Comparison of ENCODE assay signal across 36 cellular contexts in the genomic region with DNA sequence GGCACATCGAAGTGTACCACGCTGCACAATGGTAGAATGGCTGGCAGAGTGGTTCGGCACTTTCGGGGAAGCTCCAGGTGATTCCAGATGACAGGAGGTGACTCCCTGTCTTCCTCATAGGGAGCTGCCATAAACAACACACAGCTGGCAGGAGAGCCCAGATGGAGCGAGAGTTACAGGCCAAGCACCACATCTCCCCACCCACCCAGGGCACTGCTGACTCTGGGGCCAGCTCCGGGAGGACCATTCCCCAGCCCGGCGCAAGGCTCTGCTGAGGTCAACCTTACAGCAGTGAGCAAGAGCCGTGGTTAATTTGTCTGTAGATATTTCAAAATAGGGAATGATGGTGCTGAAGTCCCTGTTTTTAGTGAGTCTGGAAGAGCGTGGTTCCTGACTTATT.
"Had no signal": no experiment of that assay in that cellular context is flagged by ENCODE, and none has a peak within 500 bp of the region (broad histone marks: within the 10 kb centered on the region; RNA-seq: fewer than 3 reads in every experiment).

No MANE protein-coding gene starts in this region.

- DNase-seq: activated B cell treated with CpG ODN at 0.5 μM for 24 hours; activated CD4-positive, alpha-beta memory T cell treated with anti-CD3 and anti-CD28 coated beads for 36 hours; activated CD4-positive, alpha-beta T cell treated with anti-CD3 and anti-CD28 coated beads for 4 hours; activated CD4-positive, alpha-beta T cell treated with anti-CD3 and anti-CD28 coated beads, Interleukin-2, amount 10 ng/mL, durations not matched to agents 24 days and 14 days; activated CD4-positive, alpha-beta T cell treated with anti-CD3 and anti-CD28 coated beads, Interleukin-2, amount 50 U/mL, for 1 hour; activated CD4-positive, alpha-beta T cell treated with anti-CD3 and anti-CD28 coated beads, Interleukin-2, amount 50 U/mL, for 4 hours; activated CD4-positive, CD25-positive, alpha-beta regulatory T cell treated with anti-CD3 and anti-CD28 coated beads, Interleukin-2, amount 50 U/mL, for 72 hours; activated CD8-positive, alpha-beta memory T cell treated with anti-CD3 and anti-CD28 coated beads for 24 hours; activated CD8-positive, alpha-beta memory T cell treated with anti-CD3 and anti-CD28 coated beads, Interleukin-2, amount 10 ng/mL, durations not matched to agents 7 days and 5 days; activated CD8-positive, alpha-beta memory T cell treated with anti-CD3 and anti-CD28 coated beads, Interleukin-2, amount 50 U/mL, for 48 hours; activated CD8-positive, alpha-beta T cell treated with anti-CD3 and anti-CD28 coated beads, Interleukin-2, amount 10 ng/mL, durations not matched to agents 7 days and 5 days; activated effector memory CD4-positive, alpha-beta T cell treated with Interleukin-2 at 50 U/mL for 16 hours; activated gamma-delta T cell treated with Interleukin-2 at 50 U/mL for 16 hours; activated naive CD4-positive, alpha-beta T cell; activated naive CD4-positive, alpha-beta T cell treated with anti-CD3 and anti-CD28 coated beads for 36 hours; activated naive CD4-positive, alpha-beta T cell treated with anti-CD3 and anti-CD28 coated beads, Interleukin-2, amount 50 U/mL, for 16 hours; activated naive CD8-positive, alpha-beta T cell treated with anti-CD3 and anti-CD28 coated beads for 36 hours; activated T-cell treated with anti-CD3 and anti-CD28 coated beads, Interleukin-2, amount 50 U/mL, for 24 hours; activated T-cell treated with anti-CD3 and anti-CD28 coated beads, Interleukin-2, amount 50 U/mL, for 48 hours; adrenal gland; amniotic stem cell; aorta; SW 1271; T-helper 1 cell; T-helper 2 cell; T-helper 9 cell had no signal

- H3K4me1 Mint-ChIP-seq: activated B cell treated with CpG ODN at 0.5 μM for 24 hours; activated CD4-positive, alpha-beta T cell treated with anti-CD3 and anti-CD28 coated beads, Interleukin-2, amount 10 ng/mL, durations not matched to agents 24 days and 14 days; activated CD8-positive, alpha-beta memory T cell treated with anti-CD3 and anti-CD28 coated beads, Interleukin-2, amount 10 ng/mL, durations not matched to agents 7 days and 5 days; activated naive CD8-positive, alpha-beta T cell treated with anti-CD3 and anti-CD28 coated beads for 36 hours; brain; central memory CD8-positive, alpha-beta T cell had no signal

- H3K27me3 Mint-ChIP-seq: activated CD4-positive, alpha-beta T cell treated with anti-CD3 and anti-CD28 coated beads, Interleukin-2, amount 10 ng/mL, durations not matched to agents 24 days and 14 days had no signal

- H3K4me3 Mint-ChIP-seq: activated B cell treated with CpG ODN at 0.5 μM for 24 hours; activated CD4-positive, alpha-beta memory T cell treated with anti-CD3 and anti-CD28 coated beads for 36 hours; activated CD4-positive, alpha-beta T cell treated with anti-CD3 and anti-CD28 coated beads, Interleukin-2, amount 10 ng/mL, durations not matched to agents 24 days and 14 days; activated CD8-positive, alpha-beta memory T cell treated with anti-CD3 and anti-CD28 coated beads, Interleukin-2, amount 10 ng/mL, durations not matched to agents 7 days and 5 days; activated CD8-positive, alpha-beta T cell treated with anti-CD3 and anti-CD28 coated beads, Interleukin-2, amount 10 ng/mL, durations not matched to agents 7 days and 5 days; activated naive CD4-positive, alpha-beta T cell treated with anti-CD3 and anti-CD28 coated beads for 36 hours; activated naive CD8-positive, alpha-beta T cell treated with anti-CD3 and anti-CD28 coated beads for 36 hours; activated T-cell treated with anti-CD3 and anti-CD28 coated beads, Interleukin-2, amount 50 U/mL, for 24 hours; brain; central memory CD8-positive, alpha-beta T cell; T-helper 1 cell treated with Interleukin-12 subunit alpha and Interleukin-12 subunit beta and Interleukin-4 antibody, amounts not matched to agents 30 μg/mL and 1 μg/mL, for 36 hours; T-helper 2 cell treated with Interferon-gamma antibody and Interleukin-4, amounts not matched to agents 5 μg/mL and 100 μg/mL, for 36 hours had no signal

- H3K27ac Mint-ChIP-seq: activated B cell treated with CpG ODN at 0.5 μM for 24 hours; activated CD4-positive, alpha-beta memory T cell treated with anti-CD3 and anti-CD28 coated beads for 36 hours; activated CD4-positive, alpha-beta T cell treated with anti-CD3 and anti-CD28 coated beads, Interleukin-2, amount 10 ng/mL, durations not matched to agents 24 days and 14 days; activated CD8-positive, alpha-beta memory T cell treated with anti-CD3 and anti-CD28 coated beads, Interleukin-2, amount 10 ng/mL, durations not matched to agents 7 days and 5 days; activated CD8-positive, alpha-beta T cell treated with anti-CD3 and anti-CD28 coated beads, Interleukin-2, amount 10 ng/mL, durations not matched to agents 7 days and 5 days; activated naive CD4-positive, alpha-beta T cell treated with anti-CD3 and anti-CD28 coated beads for 36 hours; activated naive CD4-positive, alpha-beta T cell treated with anti-CD3 and anti-CD28 coated beads, Interleukin-2, amount 50 U/mL, for 72 hours; activated naive CD8-positive, alpha-beta T cell treated with anti-CD3 and anti-CD28 coated beads for 36 hours; activated T-cell treated with anti-CD3 and anti-CD28 coated beads, Interleukin-2, amount 50 U/mL, for 24 hours; activated T-helper 2 cell treated with anti-CD3 and anti-CD28 coated beads, Interferon-gamma antibody, Interleukin-2, Interleukin-4, amounts not matched to agents 10 μg/mL and 5 μg/mL and 100 μg/mL, durations not matched to agents 14 hours and 24 hours and 36 hours; brain; T-helper 1 cell treated with Interleukin-12 subunit alpha and Interleukin-12 subunit beta and Interleukin-4 antibody, amounts not matched to agents 30 μg/mL and 1 μg/mL, for 36 hours; T-helper 2 cell treated with Interferon-gamma antibody and Interleukin-4, amounts not matched to agents 5 μg/mL and 100 μg/mL, for 36 hours had no signal

- H3K4me1 ChIP-seq: adrenal gland had no signal

- H3K36me3 ChIP-seq: adrenal gland, cardiac muscle cell had no signal

- H3K27me3 ChIP-seq: adrenal gland had no signal

- H3K9me3 Mint-ChIP-seq: activated CD4-positive, alpha-beta memory T cell treated with anti-CD3 and anti-CD28 coated beads for 36 hours; activated CD4-positive, alpha-beta T cell treated with anti-CD3 and anti-CD28 coated beads, Interleukin-2, amount 10 ng/mL, durations not matched to agents 24 days and 14 days; activated T-helper 2 cell treated with anti-CD3 and anti-CD28 coated beads, Interferon-gamma antibody, Interleukin-2, Interleukin-4, amounts not matched to agents 10 μg/mL and 5 μg/mL and 100 μg/mL, durations not matched to agents 14 hours and 24 hours and 36 hours; central memory CD8-positive, alpha-beta T cell; T-helper 1 cell treated with Interleukin-12 subunit alpha and Interleukin-12 subunit beta and Interleukin-4 antibody, amounts not matched to agents 30 μg/mL and 1 μg/mL, for 36 hours had no signal

- FAIRE-seq: bronchial epithelial cell, TTC549 had no signal

- H3K4me3 ChIP-seq: adrenal gland, cardiac muscle cell had no signal

- H3K9me3 ChIP-seq: adrenal gland had no signal

- H3K27ac ChIP-seq: adrenal gland, cardiac muscle cell, VCaP had no signal

- H3K36me3 Mint-ChIP-seq: activated CD4-positive, alpha-beta memory T cell treated with anti-CD3 and anti-CD28 coated beads for 36 hours; activated CD8-positive, alpha-beta memory T cell treated with anti-CD3 and anti-CD28 coated beads, Interleukin-2, amount 10 ng/mL, durations not matched to agents 7 days and 5 days; activated naive CD4-positive, alpha-beta T cell treated with anti-CD3 and anti-CD28 coated beads, Interleukin-2, amount 50 U/mL, for 72 hours; brain had no signal
